Comparison of ENCODE assay signal across 1 cellular context in genomic region chr18:35231052-35231451, GRCh38.
TF ChIP-seq lines count a peak whose summit lies in the region.

No MANE protein-coding gene starts in this region.

TF ChIP-seq in GM23338, 12 proteins besides CTCF, POLR2A, EP300 and RAD21 (continued from another document):
- TF ChIP-seq ZNF462 (CRISPR knock-in tag; IDR thresholded peaks at IDR 0.05): no peak
- no peak for TF ChIP-seq NANOG (IDR thresholded peaks at IDR 0.05; ENCODE audit: borderline replicate concordance)
- no peak for TF ChIP-seq STAT1 (IDR thresholded peaks at IDR 0.05; ENCODE audit: unreplicated experiment)
- no peak for TF ChIP-seq ZNF331 (CRISPR knock-in tag; IDR thresholded peaks at IDR 0.05; ENCODE audit: low read depth)
- no peak for TF ChIP-seq REST (IDR thresholded peaks at IDR 0.05; ENCODE audit: unreplicated experiment)
- TF ChIP-seq CREB1 (CRISPR knock-in tag; IDR thresholded peaks at IDR 0.05; ENCODE audit: low read depth): no peak
- no peak for TF ChIP-seq ZNF114 (CRISPR knock-in tag; IDR thresholded peaks at IDR 0.05)
- no peak for TF ChIP-seq POLR2AphosphoS5 (IDR thresholded peaks at IDR 0.05; ENCODE audit: low read depth)
